Comparison of ENCODE assay signal across 25 cellular contexts in genomic region chr19:55036058-55036457, GRCh38. TPM values are rescaled to one million over a fixed set of nuclear protein-coding genes. Genes with fewer than 3 reads are reported as not detected.
DNase-seq lines count a peak whose midpoint lies in the region; ATAC-seq, FAIRE-seq and TF ChIP-seq lines count a peak whose summit lies in the region.
"Had no signal": no experiment of that assay in that cellular context is flagged by ENCODE, and none has a peak within 500 bp of the region (broad histone marks: within the 10 kb centered on the region; RNA-seq: fewer than 3 reads in every experiment).

No MANE protein-coding gene starts in this region.

- no peak for FAIRE-seq in K562 (lab: Jason Lieb, UNC)
- FAIRE-seq: A549, D721Med, G401.6, GM12891, GM18507 had no signal

- peaks cover 2 to 3% (median 2%) of the 10 kb centered on the region in 3 donors for H3K36me3 Mint-ChIP-seq in CD8-positive, alpha-beta memory T cell

- 57% methylated on average over 1 of the region's 2 CpGs for WGBS in K562 (ENCODE audit: insufficient coverage, low coverage, missing lambda C conversion rate)

- peaks cover 0 to 9% (median 5%) of the 10 kb centered on the region in 3 donors for H3K4me1 Mint-ChIP-seq in CD8-positive, alpha-beta memory T cell
- H3K4me1 Mint-ChIP-seq: B cell had no signal

- H3K27ac Mint-ChIP-seq in CD8-positive, alpha-beta memory T cell, result no peak overlapping the region
- H3K27ac Mint-ChIP-seq: B cell; CD4-positive, alpha-beta T cell; CD8-positive, alpha-beta T cell had no signal

- no peak for TF ChIP-seq CTCF in K562 (IDR thresholded peaks at IDR 0.05 in 2 of 3, conservative IDR thresholded peaks at IDR 0.05 in 1 of 3; ENCODE audit: insufficient read depth in 2 of 3, low read depth in 1 of 3, low read length in 3 of 3)
- no peak for TF ChIP-seq CTCF in GM13976 (IDR thresholded peaks at IDR 0.05; ENCODE audit: borderline replicate concordance, control extremely low read depth, extremely low read depth, insufficient read depth, missing control alignments)

- no peak overlapping the region for H2AFZ ChIP-seq in K562 (ENCODE audit: low read depth, low read length)

- TF ChIP-seq RAD21 in K562 (CRISPR knock-in tag; conservative IDR thresholded peaks at IDR 0.05 in 1 of 2, IDR thresholded peaks at IDR 0.05 in 1 of 2), result no peak

- intact Hi-C loops in K562 (cut with micrococcal nuclease), result no loop called here
- intact Hi-C loops in left colon (cut with DNase I, micrococcal nuclease), result no loop called here

- H3K27me3 ChIP-seq in CD8-positive, alpha-beta memory T cell (ENCODE audit: insufficient read depth, low read length, poor library complexity, severe bottlenecking), result no peaks in the 10 kb centered on the region
- H3K27me3 ChIP-seq in SJCRH30 (no peaks in the 10 kb centered on the region), K562 (ENCODE audit: control insufficient read depth in 2 of 2, insufficient read depth in 2 of 2, low read length in 2 of 2) (no peaks in the 10 kb centered on the region)

- no peak overlapping the region for H3K4me3 ChIP-seq in CD8-positive, alpha-beta memory T cell (ENCODE audit: low read length)
- H3K4me3 ChIP-seq in SJCRH30 (no peak overlapping the region), K562 (peak overlapping the region; percentile 45)
- H3K4me3 ChIP-seq: A549; BLaER1 treated with 17β-estradiol and CSF1 and Interleukin-3, amounts not matched to agents 10 nM and 100 nM had no signal

- H3K4me1 ChIP-seq in CD8-positive, alpha-beta memory T cell (ENCODE audit: insufficient read depth, low read length), result no peaks in the 10 kb centered on the region
- H3K4me1 ChIP-seq in SJCRH30 (no peaks in the 10 kb centered on the region), K562 (replicated peaks in 1 of 2; ENCODE audit: control insufficient read depth in 2 of 2, insufficient read depth in 2 of 2, low read length in 2 of 2) (peaks cover 36 to 37% of the 10 kb centered on the region in 2 experiments)
- H3K4me1 ChIP-seq: A549 had no signal

- BruUV-seq in K562 (replicated peaks; lab: Mats Ljungman, UMichigan), result no TSS peak

- DNase-seq in CD8-positive, alpha-beta memory T cell, result no peak
- no peak for DNase-seq in SJCRH30
- no peak for DNase-seq in K562 (ENCODE audit: extremely low read depth in 1 of 4, low spot score in 3 of 4)
- no peak for DNase-seq in left colon
- DNase-seq in NCI-H526 treated with DMSO at 0.1 percent for 48 hours (lab: John Stamatoyannopoulos, UW), result no peak
- DNase-seq in GM13976 (ENCODE audit: low spot score), result no peak
- no peak for DNase-seq in SHP77 treated with DMSO at 0.1 percent for 48 hours (lab: John Stamatoyannopoulos, UW)
- DNase-seq: AML-193; Calu3; CD4-positive, alpha-beta T cell; CD8-positive, alpha-beta T cell; COR-L47; DMS79 treated with DMSO at 0.1 percent for 48 hours; GF-D8 had no signal

- POLR2A ChIA-PET in CD8-positive, alpha-beta memory T cell (lab: Charles Lee), result no interaction called here
- POLR2A ChIA-PET in K562 (lab: Yijun Ruan, JAX), result interaction anchor here (0.6 to 3.3 kb wide), 5 partner anchors 8 to 69 kb away, joined by 3 to 33 read pairs (median 5); no protein-coding TSS in a partner anchor

- no peak overlapping the region for H3K4me3 Mint-ChIP-seq in CD8-positive, alpha-beta memory T cell
- H3K4me3 Mint-ChIP-seq: B cell; CD4-positive, alpha-beta T cell; CD8-positive, alpha-beta T cell had no signal

- no peaks in the 10 kb centered on the region for H3K27me3 Mint-ChIP-seq in CD8-positive, alpha-beta memory T cell
- H3K27me3 Mint-ChIP-seq: B cell; CD4-positive, alpha-beta T cell had no signal

- TF ChIP-seq EP300 in K562 (IDR thresholded peaks at IDR 0.05; ENCODE audit: low read length), result no peak

- in situ Hi-C loops in K562 (cut with MboI), result no loop called here
- in situ Hi-C loops in GM13976 (cut with MboI; ENCODE audit: low sequenced_read_pairs, unreplicated experiment), result no loop called here

- peak overlapping the region; percentile 6 for H3K27ac ChIP-seq in CD8-positive, alpha-beta memory T cell (ENCODE audit: low read depth, low read length)
- H3K27ac ChIP-seq in SJCRH30, result peak overlapping the region; percentile 9; the same call in 1 of the 2 replicates
- H3K27ac ChIP-seq in K562 (ENCODE audit: extremely low read depth, low read depth, low read length), result peak overlapping the region; percentile 96; the same call in 1 of the 3 replicates
- H3K27ac ChIP-seq: 22Rv1; A549; BLaER1 treated with 17β-estradiol and CSF1 and Interleukin-3, amounts not matched to agents 10 nM and 100 nM; C4-2B had no signal

- no peak for ATAC-seq in K562
- ATAC-seq in left colon, result peak; percentile 61
- no peak for ATAC-seq in HG03175 (IDR thresholded peaks at IDR 0.05; ENCODE audit: unreplicated experiment)
- ATAC-seq: A549; CD8-positive, alpha-beta T cell had no signal

- 0 out of 2 replicates have a peak, but pooled peaks cover 2% of the 10 kb centered on the region for H4K20me1 ChIP-seq in K562 (replicated peaks; ENCODE audit: control insufficient read depth, insufficient read depth, low read length)

- CTCF ChIA-PET in CD8-positive, alpha-beta memory T cell (lab: Charles Lee), result no interaction called here
- CTCF ChIA-PET in K562 (lab: Yijun Ruan, JAX; ENCODE audit: low intra/inter-chr PET ratio), result no interaction called here

- peak overlapping the region; percentile 57 for H3K4me2 ChIP-seq in K562 (ENCODE audit: insufficient read depth, low read length)
- H3K4me2 ChIP-seq: A549; BLaER1 treated with 17β-estradiol and CSF1 and Interleukin-3, amounts not matched to agents 10 nM and 100 nM had no signal

- H3K9ac ChIP-seq in K562 (ENCODE audit: insufficient read depth in 1 of 2, low read depth in 2 of 2, low read length in 2 of 2), result no peak overlapping the region
- H3K9ac ChIP-seq: BLaER1 treated with 17β-estradiol and CSF1 and Interleukin-3, amounts not matched to agents 10 nM and 100 nM had no signal

- TF ChIP-seq POLR2A in K562 (conservative IDR thresholded peaks at IDR 0.05), result no peak

- no peaks in the 10 kb centered on the region for H3K36me3 ChIP-seq in CD8-positive, alpha-beta memory T cell (ENCODE audit: insufficient read depth, low read length)
- H3K36me3 ChIP-seq in SJCRH30 (peaks cover 5% of the 10 kb centered on the region; the same call in 1 of the 2 replicates), K562 (ENCODE audit: control insufficient read depth, insufficient read depth, low read length) (peaks cover 49% of the 10 kb centered on the region)

- no peaks in the 10 kb centered on the region for H3K9me1 ChIP-seq in K562 (ENCODE audit: control insufficient read depth, insufficient read depth, low read length)

- peaks cover 91% of the 10 kb centered on the region for H3K79me2 ChIP-seq in K562 (ENCODE audit: control insufficient read depth, insufficient read depth, low read length)

- H3K9me3 Mint-ChIP-seq in CD8-positive, alpha-beta memory T cell, result no peaks in the 10 kb centered on the region
- H3K9me3 Mint-ChIP-seq: CD8-positive, alpha-beta T cell had no signal

- no peaks in the 10 kb centered on the region for H3K9me3 ChIP-seq in CD8-positive, alpha-beta memory T cell (ENCODE audit: low read length)
- H3K9me3 ChIP-seq in SJCRH30 (replicated peaks), result no peaks in the 10 kb centered on the region
- H3K9me3 ChIP-seq in K562 (replicated peaks; ENCODE audit: control insufficient read depth, insufficient read depth, low read depth, low read length), result no peaks in the 10 kb centered on the region
- H3K9me3 ChIP-seq: A549 had no signal

RNA-seq across cellular contexts. Expression of gene GP6, which starts 2.0 kb away (rescaled TPM):
- total RNA-seq in CD8-positive, alpha-beta memory T cell, result not detected
- 0.21 TPM for polyA plus RNA-seq in CD8-positive, alpha-beta memory T cell
- 15.1 and 16.7 TPM in 2 replicates for total RNA-seq in SJCRH30 (2014; rRNA removed; shearing (Covaris generic))
- total RNA-seq in K562 (2011; cell fraction: chromatin; rRNA removed; ENCODE audit: low replicate concordance), result 21.2 and 44.5 TPM in 2 replicates
- 22.6 and 39.5 TPM in 2 replicates for total RNA-seq in K562 (2011; cell fraction: nucleolus; rRNA removed)
- 29.0 and 50.9 TPM in 2 replicates for total RNA-seq in K562 (2011; cell fraction: nucleoplasm; rRNA removed)
- total RNA-seq in K562 (2014; rRNA removed) (9.7 and 14.7 TPM in 2 replicates), K562 (2014; rRNA removed; fragmentation: Illumina TruSeq; extraction: Trizol) (5.7 and 7.3 TPM in 2 replicates), K562 (2015; rRNA removed; fragmentation: Illumina TruSeq; extraction: Trizol) (3.1 and 3.2 TPM in 2 replicates), K562 (2021) (13.8 and 21.1 TPM in 2 replicates), left colon (under 1 TPM; 0.28 to 0.49 TPM)
- polyA plus RNA-seq in K562 (2011; rRNA removed) (4.6 and 15.8 TPM in 2 replicates), K562 (2014; fragmentation: Illumina TruSeq; extraction: Trizol) (19.6 and 26.5 TPM in 2 replicates), K562 (2014; fragmentation: Nextera tagmentation; extraction: Ambion mirVana) (1 to 10 TPM; 5.4 to 5.7 TPM), K562 (2014; rRNA removed) (12.4 and 17.5 TPM in 2 replicates)
- polyA plus RNA-seq in K562 (2011; cell fraction: cytosol; rRNA removed), result 4.3 and 28.1 TPM in 2 replicates
- 3.8 and 33.4 TPM in 2 replicates for polyA plus RNA-seq in K562 (2011; cell fraction: nucleus; rRNA removed)
- polyA plus RNA-seq in K562 (2012), result 6.4 and 10.7 TPM in 2 replicates
- polyA minus RNA-seq in K562 (2011; rRNA and poly(A)+ RNA removed), result 1.9 and 8.0 TPM in 2 replicates
- polyA minus RNA-seq in K562 (2011; cell fraction: cytosol; rRNA and poly(A)+ RNA removed), result 3.7 and 9.2 TPM in 2 replicates
- polyA minus RNA-seq in K562 (2011; cell fraction: nucleus; rRNA and poly(A)+ RNA removed), result 1.9 and 6.6 TPM in 2 replicates
- polyA plus RNA-seq: BJ had no signal

RNA-seq across cellular contexts. Expression of gene RDH13, which starts 26.9 kb away (rescaled TPM):
- total RNA-seq in CD8-positive, alpha-beta memory T cell, result 10 to 100 TPM; 21.4 to 22.2 TPM
- polyA plus RNA-seq in CD8-positive, alpha-beta memory T cell, result 15.8 TPM
- 29.9 and 30.5 TPM in 2 replicates for total RNA-seq in SJCRH30 (2014; rRNA removed; shearing (Covaris generic))
- 86.2 and 226 TPM in 2 replicates for total RNA-seq in K562 (2011; cell fraction: chromatin; rRNA removed; ENCODE audit: low replicate concordance)
- 132 and 156 TPM in 2 replicates for total RNA-seq in K562 (2011; cell fraction: nucleolus; rRNA removed)
- total RNA-seq in K562 (2011; cell fraction: nucleoplasm; rRNA removed), result 101 and 114 TPM in 2 replicates
- total RNA-seq in K562 (2014; rRNA removed) (63.2 and 78.7 TPM in 2 replicates), K562 (2014; rRNA removed; fragmentation: Illumina TruSeq; extraction: Trizol) (25.8 and 29.2 TPM in 2 replicates), K562 (2015; rRNA removed; fragmentation: Illumina TruSeq; extraction: Trizol) (41.9 and 43.3 TPM in 2 replicates), K562 (2021) (65.7 and 70.3 TPM in 2 replicates), left colon (10 to 100 TPM; 50.5 to 69.3 TPM)
- polyA plus RNA-seq in K562 (2011; rRNA removed) (23.3 and 28.6 TPM in 2 replicates), K562 (2014; fragmentation: Illumina TruSeq; extraction: Trizol) (39.5 and 44.9 TPM in 2 replicates), K562 (2014; fragmentation: Nextera tagmentation; extraction: Ambion mirVana) (1 to 10 TPM; 7.5 to 9.8 TPM), K562 (2014; rRNA removed) (51.2 and 53.8 TPM in 2 replicates)
- 19.8 and 50.7 TPM in 2 replicates for polyA plus RNA-seq in K562 (2011; cell fraction: cytosol; rRNA removed)
- 75.3 and 114 TPM in 2 replicates for polyA plus RNA-seq in K562 (2011; cell fraction: nucleus; rRNA removed)
- 36.1 and 51.9 TPM in 2 replicates for polyA plus RNA-seq in K562 (2012)
- polyA minus RNA-seq in K562 (2011; rRNA and poly(A)+ RNA removed), result 19.9 and 43.3 TPM in 2 replicates
- polyA minus RNA-seq in K562 (2011; cell fraction: cytosol; rRNA and poly(A)+ RNA removed), result 18.3 and 33.0 TPM in 2 replicates
- 32.5 and 38.9 TPM in 2 replicates for polyA minus RNA-seq in K562 (2011; cell fraction: nucleus; rRNA and poly(A)+ RNA removed)

RNA-seq across cellular contexts. Expression of gene EPS8L1, which starts 39.6 kb away (rescaled TPM):
- under 1 TPM; 0.27 to 0.74 TPM for total RNA-seq in CD8-positive, alpha-beta memory T cell
- polyA plus RNA-seq in CD8-positive, alpha-beta memory T cell, result 0.28 TPM
- 1.4 and 1.7 TPM in 2 replicates for total RNA-seq in SJCRH30 (2014; rRNA removed; shearing (Covaris generic))
- 21.2 and 53.9 TPM in 2 replicates for total RNA-seq in K562 (2011; cell fraction: chromatin; rRNA removed; ENCODE audit: low replicate concordance)
- 25.4 and 29.5 TPM in 2 replicates for total RNA-seq in K562 (2011; cell fraction: nucleolus; rRNA removed)
- total RNA-seq in K562 (2011; cell fraction: nucleoplasm; rRNA removed), result 24.6 and 30.8 TPM in 2 replicates
- total RNA-seq in K562 (2014; rRNA removed) (18.1 and 21.3 TPM in 2 replicates), K562 (2014; rRNA removed; fragmentation: Illumina TruSeq; extraction: Trizol) (6.8 and 8.0 TPM in 2 replicates), K562 (2015; rRNA removed; fragmentation: Illumina TruSeq; extraction: Trizol) (9.6 and 11.5 TPM in 2 replicates), K562 (2021) (17.3 and 18.9 TPM in 2 replicates), left colon (10 to 100 TPM; 42.1 to 75.9 TPM)
- polyA plus RNA-seq in K562 (2011; rRNA removed) (11.9 and 13.2 TPM in 2 replicates), K562 (2014; fragmentation: Illumina TruSeq; extraction: Trizol) (13.5 and 14.0 TPM in 2 replicates), K562 (2014; fragmentation: Nextera tagmentation; extraction: Ambion mirVana) (under 1 TPM; 0.35 to 0.59 TPM), K562 (2014; rRNA removed) (15.9 and 22.1 TPM in 2 replicates)
- polyA plus RNA-seq in K562 (2011; cell fraction: cytosol; rRNA removed), result 9.1 and 15.2 TPM in 2 replicates
- 39.1 and 62.6 TPM in 2 replicates for polyA plus RNA-seq in K562 (2011; cell fraction: nucleus; rRNA removed)
- polyA plus RNA-seq in K562 (2012), result 22.7 and 23.7 TPM in 2 replicates
- polyA minus RNA-seq in K562 (2011; rRNA and poly(A)+ RNA removed), result 3.1 and 7.7 TPM in 2 replicates
- 5.2 and 6.4 TPM in 2 replicates for polyA minus RNA-seq in K562 (2011; cell fraction: cytosol; rRNA and poly(A)+ RNA removed)
- 10.0 and 12.8 TPM in 2 replicates for polyA minus RNA-seq in K562 (2011; cell fraction: nucleus; rRNA and poly(A)+ RNA removed)

Comparison
In these comparisons a context has a peak if more than half of its experiments do, and no peak if none do; other contexts are left out.
1. H3K27ac ChIP-seq: peak in every context shown above with its lines; median percentile 96 in K562; 9 in SJCRH30; 6 in CD8-positive, alpha-beta memory T cell.